ENCODE assay signal across 11 cellular contexts in the genomic region with DNA sequence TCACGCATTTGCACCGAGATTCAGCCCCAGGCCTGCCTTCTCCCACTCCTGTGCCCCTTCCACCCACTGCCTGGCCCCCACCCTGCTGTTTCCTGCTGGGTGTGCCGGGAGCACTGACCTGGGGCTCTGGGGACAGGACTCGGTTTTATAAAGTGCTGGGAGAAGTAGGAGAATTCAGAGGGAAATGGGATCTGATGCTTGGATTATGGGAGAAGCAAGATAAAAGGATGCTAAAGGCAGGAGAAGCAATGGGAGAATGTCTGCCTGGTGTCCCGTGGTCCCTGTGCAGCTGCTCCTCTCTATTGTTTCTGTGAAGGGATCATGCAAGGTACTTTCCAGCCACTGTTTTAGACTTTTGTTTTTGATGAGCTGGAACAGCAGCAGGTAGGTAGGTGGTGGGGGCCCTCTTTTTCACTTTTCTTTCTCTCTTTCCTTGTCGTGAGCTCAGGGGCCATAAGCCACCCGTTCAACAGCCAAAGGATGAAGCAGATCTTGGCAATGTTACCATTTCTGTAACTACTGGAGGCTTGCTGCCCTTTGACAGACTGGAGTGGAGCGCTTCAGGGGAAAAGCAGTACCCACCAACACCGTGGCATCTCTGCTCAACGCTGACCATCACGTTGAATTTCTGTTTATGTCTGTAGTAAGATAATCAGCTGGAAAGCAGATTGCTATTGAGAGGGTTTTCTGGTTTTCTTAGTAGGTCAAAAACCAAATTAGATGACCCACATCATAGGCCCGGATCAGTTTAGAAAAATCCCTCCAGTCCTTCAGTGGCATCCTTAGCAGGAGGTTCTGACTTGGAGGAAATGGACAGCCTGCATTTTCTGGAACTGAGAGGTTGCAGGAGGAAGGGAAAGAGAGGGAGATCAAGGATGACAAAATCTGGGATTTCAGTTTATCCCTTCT.
DNase-seq lines count a peak whose midpoint lies in the region; ATAC-seq, FAIRE-seq and TF ChIP-seq lines count a peak whose summit lies in the region.
"Had no signal": no experiment of that assay in that cellular context is flagged by ENCODE, and none has a peak within 500 bp of the region (broad histone marks: within the 10 kb centered on the region; RNA-seq: fewer than 3 reads in every experiment).

No MANE protein-coding gene starts in this region.

- H2AFZ ChIP-seq in GM12878 (ENCODE audit: control insufficient read depth, low read depth, low read length) (no peak overlapping the region), PC-9 (no peak overlapping the region)

- peaks cover 16% of the 10 kb centered on the region for H3K79me2 ChIP-seq in GM12878 (ENCODE audit: control insufficient read depth, insufficient read depth, low read length)
- no peaks in the 10 kb centered on the region for H3K79me2 ChIP-seq in PC-9 (ENCODE audit: low read depth)

- no peak for TF ChIP-seq RAD21 in GM12878 (IDR thresholded peaks at IDR 0.05; ENCODE audit: insufficient read depth, low read depth, low read length)

- FAIRE-seq in GM12878 (lab: Jason Lieb, UNC) (peak; percentile 78), small intestine (lab: Jason Lieb, UNC) (no peak)
- FAIRE-seq: TTC549 had no signal

- H4K20me1 ChIP-seq in BLaER1 (no peaks in the 10 kb centered on the region), GM12878 (ENCODE audit: control insufficient read depth, insufficient read depth) (no peaks in the 10 kb centered on the region), PC-9 (ENCODE audit: insufficient read depth) (no peaks in the 10 kb centered on the region)

- H3K9ac ChIP-seq in BLaER1 (no peak overlapping the region), GM12878 (ENCODE audit: control insufficient read depth, insufficient read depth, low read length) (peak overlapping the region; percentile 82)

- H3K4me3 ChIP-seq in BLaER1 (no peak overlapping the region), GM12878 (peak overlapping the region; percentile 63), small intestine (ENCODE audit: low read depth in 1 of 2, low read length in 2 of 2) (no peak overlapping the region), PC-9 (no peak overlapping the region), SJCRH30 (no peak overlapping the region)
- H3K4me3 ChIP-seq: K562, tibial nerve had no signal

- no peaks in the 10 kb centered on the region for H3K9me2 ChIP-seq in PC-9 (ENCODE audit: insufficient read depth)

- SMC1A ChIA-PET in GM12878 (lab: Charles Lee; ENCODE audit: uncharacterized antibody, unreplicated experiment): interaction anchor here (1.1 to 8.5 kb wide), 21 partner anchors 8 to 258 kb away, joined by 3 to 428 read pairs (median 7); no protein-coding TSS in a partner anchor

- TF ChIP-seq CTCF in GM12878 (IDR thresholded peaks at IDR 0.05 in 2 of 3, conservative IDR thresholded peaks at IDR 0.05 in 1 of 3; ENCODE audit: control insufficient read depth in 2 of 3, extremely low read depth in 1 of 3, insufficient read depth in 1 of 3, low read depth in 3 of 3, low read length in 3 of 3) (no peak), PC-9 (conservative IDR thresholded peaks at IDR 0.05) (no peak)

- H3K4me2 ChIP-seq in BLaER1 (peak overlapping the region; percentile 68), GM12878 (ENCODE audit: control insufficient read depth, insufficient read depth) (peak overlapping the region; percentile 77), PC-9 (no peak overlapping the region)

- H3K9me3 ChIP-seq in BLaER1 (peaks cover 18% of the 10 kb centered on the region), GM12878 (replicated peaks; ENCODE audit: control insufficient read depth, insufficient read depth, low read length) (peaks cover 25% of the 10 kb centered on the region), small intestine (ENCODE audit: control insufficient read depth, low read depth) (no peaks in the 10 kb centered on the region), PC-9 (ENCODE audit: insufficient read depth, low read depth) (no peaks in the 10 kb centered on the region), SJCRH30 (replicated peaks) (no peaks in the 10 kb centered on the region)

- H3K36me3 ChIP-seq in BLaER1 (no peaks in the 10 kb centered on the region), GM12878 (ENCODE audit: control insufficient read depth in 2 of 2, insufficient read depth in 2 of 2, low read length in 1 of 2) (no peaks in the 10 kb centered on the region), small intestine (ENCODE audit: control insufficient read depth in 2 of 2, insufficient read depth in 2 of 2, low read length in 2 of 2) (no peaks in the 10 kb centered on the region), PC-9 (ENCODE audit: low read depth) (no peaks in the 10 kb centered on the region), SJCRH30 (no peaks in the 10 kb centered on the region)
- H3K36me3 ChIP-seq: tibial nerve had no signal

- H3K27ac ChIP-seq in BLaER1 (no peak overlapping the region), GM12878 (ENCODE audit: control insufficient read depth, insufficient read depth) (peak overlapping the region; percentile 99), small intestine (ENCODE audit: low read depth in 1 of 2, low read length in 1 of 2) (peak overlapping the region in 1 of 2 donors; percentile 69), PC-9 (no peak overlapping the region), SJCRH30 (no peak overlapping the region)

- H3K27me3 ChIP-seq in BLaER1 (no peaks in the 10 kb centered on the region), GM12878 (replicated peaks in 1 of 2; ENCODE audit: control insufficient read depth in 2 of 2, insufficient read depth in 2 of 2, low read length in 1 of 2) (no peaks in the 10 kb centered on the region), small intestine (ENCODE audit: control insufficient read depth in 2 of 2, insufficient read depth in 2 of 2, low read length in 2 of 2) (no peaks in the 10 kb centered on the region), PC-9 (ENCODE audit: insufficient read depth, low read depth) (no peaks in the 10 kb centered on the region), SJCRH30 (no peaks in the 10 kb centered on the region)
- H3K27me3 ChIP-seq: tibial nerve had no signal

- peak in 1 of 2 experiments; percentile 81; a peak in 2 of 4 replicates for TF ChIP-seq EP300 in GM12878 (IDR thresholded peaks at IDR 0.05; ENCODE audit: borderline replicate concordance in 1 of 2, control insufficient read depth in 1 of 2, low read depth in 2 of 2, low read length in 2 of 2)

- TF ChIP-seq POLR2A in GM12878 (IDR thresholded peaks at IDR 0.05; ENCODE audit: low read depth, low read length): peak; percentile 68; the same call in 1 of the 2 replicates

- CTCF ChIA-PET in GM12878 (lab: Yijun Ruan, JAX) (interaction anchor here (1.4 to 15.5 kb wide), 10 partner anchors 14 to 255 kb away, joined by 3 to 348 read pairs (median 32); no protein-coding TSS in a partner anchor), PC-9 (lab: Charles Lee) (no interaction called here)

- WGBS in GM12878 (ENCODE audit: insufficient coverage, insufficient replicate concordance, low lambda C conversion rate, missing lambda C conversion rate): under 1% methylated on average over 12 of the region's 12 CpGs
- WGBS in small intestine, 3 donors: 71 to 82% (median 79%) methylated on average over 12 of the region's 12 CpGs

- RAD21 ChIA-PET in GM12878 (lab: Charles Lee; ENCODE audit: unreplicated experiment): interaction anchor here (0.6 to 7.4 kb wide), 16 partner anchors 10 to 302 kb away, joined by 3 to 367 read pairs (median 5); partner anchors contain the start of gene IRF2

- ATAC-seq in GM19025 (IDR thresholded peaks at IDR 0.05; ENCODE audit: low read depth, unreplicated experiment): peak; percentile 20
- peak; percentile 32 for ATAC-seq in HG03196 (IDR thresholded peaks at IDR 0.05; ENCODE audit: unreplicated experiment)
- ATAC-seq in GM12878: peak; percentile 48

- H3F3A ChIP-seq in PC-9 (ENCODE audit: insufficient read depth, low read depth): no peaks in the 10 kb centered on the region

- BruUV-seq in GM12878 (replicated peaks; lab: Mats Ljungman, UMichigan): TSS peak; percentile 57
- no TSS peak for BruUV-seq in PC-9 (replicated peaks; lab: Mats Ljungman, UMichigan)

- DNase-seq in GM12878 (ENCODE audit: low read depth, low spot score) (peak; percentile 88), small intestine (no peak), PC-9 (no peak), SJCRH30 (no peak), ACHN (no peak)

- intact Hi-C loops in GM12878 (cut with micrococcal nuclease; ENCODE audit: unreplicated experiment): loop anchor here (1.0 to 10.0 kb wide), 7 partner anchors 13 to 573 kb away; partner anchors contain the start of genes CASP3 and PRIMPOL
- intact Hi-C loops in PC-9 (cut with micrococcal nuclease; ENCODE audit: unreplicated experiment): no loop called here

- H3K4me1 ChIP-seq in BLaER1: peaks cover 32% of the 10 kb centered on the region
- peaks cover 65% of the 10 kb centered on the region for H3K4me1 ChIP-seq in GM12878 (ENCODE audit: control insufficient read depth, insufficient read depth, low read length)
- H3K4me1 ChIP-seq in small intestine (ENCODE audit: control insufficient read depth in 2 of 2, insufficient read depth in 1 of 2, low read depth in 1 of 2, low read length in 1 of 2): no peaks in the 10 kb centered on the region
- no peaks in the 10 kb centered on the region for H3K4me1 ChIP-seq in PC-9 (replicated peaks; ENCODE audit: insufficient read depth)
- no peaks in the 10 kb centered on the region for H3K4me1 ChIP-seq in SJCRH30

- in situ Hi-C loops in GM12878 (cut with MboI) (loop anchor here (5.0 to 10.0 kb wide), 3 partner anchors 66 to 453 kb away; partner anchors contain the start of gene CENPU), ACHN (cut with HindIII; ENCODE audit: low pct_ligation_motif_present, low pct_unique_long_range_greater_than_20kb, low sequenced_read_pairs) (no loop called here)

- POLR2A ChIA-PET in GM12878 (lab: Charles Lee): interaction anchor here (0.8 to 7.5 kb wide), 14 partner anchors 8 to 254 kb away, joined by 3 to 250 read pairs (median 8); partner anchors contain the start of gene IRF2
- POLR2A ChIA-PET in PC-9 (lab: Charles Lee; ENCODE audit: unreplicated experiment): no interaction called here

TF ChIP-seq in GM12878, 131 proteins besides CTCF, POLR2A, EP300 and RAD21 (continues in another document):
- no peak for TF ChIP-seq KDM1A (IDR thresholded peaks at IDR 0.05; ENCODE audit: borderline replicate concordance)
- TF ChIP-seq MEF2B (IDR thresholded peaks at IDR 0.05; ENCODE audit: partially characterized antibody, poor library complexity, severe bottlenecking): peak; percentile 50
